8 cellular contexts compared by ENCODE assay signal in genomic region chr19:14090509-14091085, GRCh38. TPM values are rescaled to one million over a fixed set of nuclear protein-coding genes. Genes with fewer than 3 reads are reported as not detected.
DNase-seq lines count a peak whose midpoint lies in the region; ATAC-seq, FAIRE-seq and TF ChIP-seq lines count a peak whose summit lies in the region.

Gene SAMD1, minus strand, starts transcription at chr19:14090751.

- no peak within 1 kb of the TSS for H2AFZ ChIP-seq in HepG2 (ENCODE audit: low read length)

- peak within 1 kb of the TSS; percentile 79 for H3K4me2 ChIP-seq in HepG2 (ENCODE audit: low read depth, low read length)

- POLR2A ChIA-PET in HepG2 (lab: Yijun Ruan, JAX): interaction anchor here (1.0 kb wide), 1 partner anchor 10 kb away, joined by 4 read pairs; no protein-coding TSS in a partner anchor

- TF ChIP-seq RAD21 in HepG2 (CRISPR knock-in tag; IDR thresholded peaks at IDR 0.05): no peak

- H3K9me3 Mint-ChIP-seq in activated CD4-positive, alpha-beta T cell treated with anti-CD3 and anti-CD28 coated beads, Interleukin-2, amount 10 ng/mL, durations not matched to agents 24 days and 14 days: peaks cover 5% of the 10 kb centered on the region
- peaks cover 9% of the 10 kb centered on the region for H3K9me3 Mint-ChIP-seq in dendritic cell treated with granulocyte-macrophage colony-stimulating factor and Interleukin-4, amounts not matched to agents 40 ng/mL and 50 ng/mL, for 4 days

- BruUV-seq in HepG2 (replicated peaks; lab: Mats Ljungman, UMichigan): no TSS peak

- no peak for TF ChIP-seq POLR2A in HepG2 (IDR thresholded peaks at IDR 0.05; ENCODE audit: insufficient read depth in 1 of 2, low read depth in 2 of 2, low read length in 2 of 2)

- intact Hi-C loops in activated CD4-positive, alpha-beta T cell treated with anti-CD3 and anti-CD28 coated beads, Interleukin-2, amount 10 ng/mL, durations not matched to agents 24 days and 14 days (cut with micrococcal nuclease): loop anchor here (1.0 to 2.0 kb wide), 3 partner anchors 17 to 46 kb away; partner anchors contain the start of genes ASF1B and PRKACA
- intact Hi-C loops in dendritic cell treated with granulocyte-macrophage colony-stimulating factor and Interleukin-4, amounts not matched to agents 40 ng/mL and 50 ng/mL, for 4 days (cut with micrococcal nuclease): loop anchor here (2.0 kb wide), 1 partner anchor 26 kb away; the partner anchor contains the start of gene PRKACA
- intact Hi-C loops in HepG2 (cut with micrococcal nuclease; ENCODE audit: unreplicated experiment): loop anchor here (1.0 kb wide), 1 partner anchor 10 kb away; no protein-coding TSS in a partner anchor

- peaks cover 4% of the 10 kb centered on the region for H3K79me2 ChIP-seq in HepG2 (ENCODE audit: insufficient read depth, low read length)

- 2% methylated on average over 34 of the region's 65 CpGs for WGBS in HepG2 (ENCODE audit: low lambda C conversion rate)

- in situ Hi-C loops in HepG2 (cut with HindIII; ENCODE audit: extremely low pct_ligation_motif_present, low pct_unique_long_range_greater_than_20kb): no loop called here

- peak within 1 kb of the TSS; percentile 79 for H3K27ac ChIP-seq in HepG2 (ENCODE audit: extremely low read length, insufficient read depth, low read length)

- H3K9ac ChIP-seq in HepG2 (ENCODE audit: insufficient read depth, low read depth, low read length): peak within 1 kb of the TSS; percentile 74

- H3K27me3 ChIP-seq in HepG2 (ENCODE audit: control insufficient read depth in 1 of 2, insufficient read depth in 2 of 2, low read length in 2 of 2): no peaks in the 10 kb centered on the region

- DNase-seq in NCI-H2081 (lab: John Stamatoyannopoulos, UW) (peak; percentile 89 to 90), NCI-H2081 treated with DMSO at 0.1 percent for 48 hours (lab: John Stamatoyannopoulos, UW) (no peak), NCI-H510A (lab: John Stamatoyannopoulos, UW) (peak; percentile 90), HepG2 (ENCODE audit: low spot score) (peak; percentile 73)
- DNase-seq in activated CD4-positive, alpha-beta T cell treated with anti-CD3 and anti-CD28 coated beads, Interleukin-2, amount 10 ng/mL, durations not matched to agents 24 days and 14 days: peak; percentile 90
- peak; percentile 81 for DNase-seq in stimulated activated CD4-positive, alpha-beta T cell treated with anti-CD3 and anti-CD28 coated beads, Interleukin-1b, Interleukin-23, amount 100 ng/mL, for 48 hours

- H3K9me3 ChIP-seq in HepG2 (ENCODE audit: low read length): peaks cover 6% of the 10 kb centered on the region; the same call in 1 of the 2 replicates

- H3K36me3 Mint-ChIP-seq in activated CD4-positive, alpha-beta T cell treated with anti-CD3 and anti-CD28 coated beads, Interleukin-2, amount 10 ng/mL, durations not matched to agents 24 days and 14 days (ENCODE audit: low read depth): peaks cover 40% of the 10 kb centered on the region
- H3K36me3 Mint-ChIP-seq in dendritic cell treated with granulocyte-macrophage colony-stimulating factor and Interleukin-4, amounts not matched to agents 40 ng/mL and 50 ng/mL, for 4 days (ENCODE audit: low read depth): peaks cover 61% of the 10 kb centered on the region

- H3K4me3 ChIP-seq in HepG2 (replicated peaks in 1 of 3; ENCODE audit: insufficient read depth in 1 of 3, low read depth in 2 of 3, low read length in 3 of 3): peak within 1 kb of the TSS; percentile 77 to 92 (median 83)

- H3K4me3 Mint-ChIP-seq in activated CD4-positive, alpha-beta T cell treated with anti-CD3 and anti-CD28 coated beads, Interleukin-2, amount 10 ng/mL, durations not matched to agents 24 days and 14 days: peak within 1 kb of the TSS; percentile 92
- peak within 1 kb of the TSS; percentile 94 for H3K4me3 Mint-ChIP-seq in dendritic cell treated with granulocyte-macrophage colony-stimulating factor and Interleukin-4, amounts not matched to agents 40 ng/mL and 50 ng/mL, for 4 days

- CTCF ChIA-PET in HepG2 (lab: Yijun Ruan, JAX; ENCODE audit: low intra/inter-chr PET ratio, low total read pairs): interaction anchor here (1.4 to 1.7 kb wide), 2 partner anchors 17 to 18 kb away, joined by 3 to 4 read pairs; no protein-coding TSS in a partner anchor

- ATAC-seq in HG03064 (IDR thresholded peaks at IDR 0.05; ENCODE audit: low read depth, unreplicated experiment) (peak; percentile 25), HepG2 (peak; percentile 24)

- peaks cover 4 to 8% of the 10 kb centered on the region in 2 experiments; a peak in 2 of 5 replicates for H3K36me3 ChIP-seq in HepG2 (replicated peaks in 1 of 2; ENCODE audit: control insufficient read depth in 1 of 2, insufficient read depth in 2 of 2, low read length in 2 of 2)

- TF ChIP-seq EP300 in HepG2 (IDR thresholded peaks at IDR 0.05; ENCODE audit: low read depth in 2 of 2, low read length in 2 of 2) (no peak), HepG2 (CRISPR knock-in tag; IDR thresholded peaks at IDR 0.05; ENCODE audit: borderline replicate concordance) (no peak)

- peaks cover 28% of the 10 kb centered on the region for H3K4me1 ChIP-seq in HepG2 (ENCODE audit: insufficient read depth, low read length)

- H3K27ac Mint-ChIP-seq in activated CD4-positive, alpha-beta T cell treated with anti-CD3 and anti-CD28 coated beads, Interleukin-2, amount 10 ng/mL, durations not matched to agents 24 days and 14 days: peak within 1 kb of the TSS; percentile 98
- peak within 1 kb of the TSS; percentile 96 for H3K27ac Mint-ChIP-seq in dendritic cell treated with granulocyte-macrophage colony-stimulating factor and Interleukin-4, amounts not matched to agents 40 ng/mL and 50 ng/mL, for 4 days

- TF ChIP-seq CTCF in HepG2 (CRISPR knock-in tag; IDR thresholded peaks at IDR 0.05): no peak

- H4K20me1 ChIP-seq in HepG2 (ENCODE audit: insufficient read depth, low read length): no peaks in the 10 kb centered on the region

- H3K4me1 Mint-ChIP-seq in activated CD4-positive, alpha-beta T cell treated with anti-CD3 and anti-CD28 coated beads, Interleukin-2, amount 10 ng/mL, durations not matched to agents 24 days and 14 days: peaks cover 17% of the 10 kb centered on the region
- peaks cover 27% of the 10 kb centered on the region for H3K4me1 Mint-ChIP-seq in dendritic cell treated with granulocyte-macrophage colony-stimulating factor and Interleukin-4, amounts not matched to agents 40 ng/mL and 50 ng/mL, for 4 days (ENCODE audit: low read depth)

- H3K27me3 Mint-ChIP-seq in activated CD4-positive, alpha-beta T cell treated with anti-CD3 and anti-CD28 coated beads, Interleukin-2, amount 10 ng/mL, durations not matched to agents 24 days and 14 days: no peaks in the 10 kb centered on the region
- no peaks in the 10 kb centered on the region for H3K27me3 Mint-ChIP-seq in dendritic cell treated with granulocyte-macrophage colony-stimulating factor and Interleukin-4, amounts not matched to agents 40 ng/mL and 50 ng/mL, for 4 days

- no peak for FAIRE-seq in HepG2 (lab: Jason Lieb, UNC)

TF ChIP-seq in HepG2, 621 proteins besides CTCF, POLR2A, EP300 and RAD21 (continues in another document):
- TF ChIP-seq KDM3A (CRISPR knock-in tag; IDR thresholded peaks at IDR 0.05; ENCODE audit: low read depth): no peak

RNA-seq across cellular contexts. Expression of gene SAMD1, which starts in this region (rescaled TPM):
- 147 and 152 TPM in 2 replicates for total RNA-seq in activated CD4-positive, alpha-beta T cell treated with anti-CD3 and anti-CD28 coated beads, Interleukin-2, amount 10 ng/mL, durations not matched to agents 24 days and 14 days
- 27.0 and 45.0 TPM in 2 replicates for total RNA-seq in HepG2 (2016; rRNA removed; fragmentation: Illumina TruSeq; extraction: Trizol)
- total RNA-seq in HepG2 (2016; cell fraction: cytosol; rRNA removed; fragmentation: Illumina TruSeq; extraction: Trizol; ENCODE audit: low read depth): 16.3 and 17.4 TPM in 2 replicates
- 26.7 and 42.1 TPM in 2 replicates for total RNA-seq in HepG2 (2016; cell fraction: insoluble cytoplasmic fraction; rRNA removed; fragmentation: Illumina TruSeq; extraction: Trizol)
- total RNA-seq in HepG2 (2016; cell fraction: membrane; rRNA removed; fragmentation: Illumina TruSeq; extraction: Trizol): 41.7 and 44.3 TPM in 2 replicates
- 16.8 and 22.1 TPM in 2 replicates for total RNA-seq in HepG2 (2016; cell fraction: nucleus; rRNA removed; fragmentation: Illumina TruSeq; extraction: Trizol)
- 17.5 and 18.9 TPM in 2 replicates for polyA plus RNA-seq in HepG2 (2011; rRNA removed)
- polyA plus RNA-seq in HepG2 (2011; cell fraction: cytosol; rRNA removed): 15.2 and 23.1 TPM in 2 replicates
- polyA plus RNA-seq in HepG2 (2011; cell fraction: nucleus; rRNA removed): 29.2 and 34.6 TPM in 2 replicates
- polyA plus RNA-seq in HepG2 (2012): 20.9 and 23.9 TPM in 2 replicates
- polyA plus RNA-seq in HepG2 (2016; cell fraction: cytosol; fragmentation: Illumina TruSeq; extraction: Trizol; ENCODE audit: low read depth): 25.4 and 28.8 TPM in 2 replicates
- polyA plus RNA-seq in HepG2 (2016; cell fraction: insoluble cytoplasmic fraction; fragmentation: Illumina TruSeq; extraction: Trizol; ENCODE audit: low read depth): 41.5 and 54.0 TPM in 2 replicates
- 47.7 and 54.2 TPM in 2 replicates for polyA plus RNA-seq in HepG2 (2016; cell fraction: membrane; fragmentation: Illumina TruSeq; extraction: Trizol; ENCODE audit: low read depth)
- polyA plus RNA-seq in HepG2 (2016; cell fraction: nucleus; fragmentation: Illumina TruSeq; extraction: Trizol; ENCODE audit: insufficient read depth, low read depth): 48.4 and 51.7 TPM in 2 replicates
- 19.3 and 29.7 TPM in 2 replicates for polyA minus RNA-seq in HepG2 (2011; rRNA and poly(A)+ RNA removed; ENCODE audit: low replicate concordance)
- 18.1 and 18.2 TPM in 2 replicates for polyA minus RNA-seq in HepG2 (2011; cell fraction: cytosol; rRNA and poly(A)+ RNA removed)
- 3.5 and 5.5 TPM in 2 replicates for polyA minus RNA-seq in HepG2 (2011; cell fraction: nucleus; rRNA and poly(A)+ RNA removed)
